In the genomic region with DNA sequence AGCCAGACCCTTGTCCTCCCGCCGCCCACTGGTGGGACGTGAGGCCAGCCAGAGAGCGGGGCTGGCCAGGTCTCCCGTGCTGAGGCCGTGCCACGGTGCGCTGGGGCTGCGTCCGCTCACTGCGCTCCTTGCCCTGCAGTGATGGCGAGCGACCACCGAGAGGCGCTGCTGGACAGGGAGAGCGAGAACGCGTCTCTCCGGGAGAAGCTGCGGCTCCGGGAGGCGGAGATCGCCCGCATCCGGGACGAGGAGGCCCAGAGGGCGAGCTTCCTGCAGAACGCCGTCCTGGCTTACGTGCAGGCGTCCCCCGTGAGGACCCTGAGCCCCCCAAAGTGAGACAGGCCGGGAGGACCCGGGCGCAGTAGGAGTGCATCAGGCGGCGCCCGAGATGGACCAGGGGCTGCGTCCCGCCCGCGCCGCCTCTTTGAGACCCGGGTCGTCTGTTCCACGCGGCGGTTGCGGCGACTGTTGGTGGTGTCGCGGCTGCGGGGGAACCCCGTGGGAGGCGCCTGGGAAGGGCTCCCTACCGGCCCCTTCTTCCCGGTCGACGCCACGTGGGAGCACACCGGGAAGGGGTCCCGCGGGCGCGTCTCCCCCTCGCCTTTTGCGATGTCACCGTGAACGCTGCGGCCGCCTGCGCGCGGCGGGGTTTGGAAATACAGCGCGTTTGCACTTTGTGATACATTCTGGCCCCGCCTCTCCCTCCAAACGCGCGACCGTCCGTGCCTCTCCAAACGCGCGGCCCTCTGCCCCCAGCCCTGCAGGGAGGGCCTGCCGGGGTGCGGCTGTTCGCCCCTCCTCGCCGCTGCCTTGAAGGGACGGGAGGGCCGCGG, we compare ENCODE assay signal across 1 cellular context.
TF ChIP-seq lines count a peak whose summit lies in the region.

No MANE protein-coding gene starts in this region.

TF ChIP-seq in SK-N-SH treated with all-trans-retinoic acid at 6 μM for 48 hours, 23 proteins besides CTCF, POLR2A, EP300 and RAD21 (continued from another document):
- TF ChIP-seq CSRNP3 (CRISPR knock-in tag; IDR thresholded peaks at IDR 0.05), result no peak
- no peak for TF ChIP-seq ZC3H10 (CRISPR knock-in tag; IDR thresholded peaks at IDR 0.05)
- TF ChIP-seq ESRRG (CRISPR knock-in tag; IDR thresholded peaks at IDR 0.05), result no peak
- no peak for TF ChIP-seq BACH2 (CRISPR knock-in tag; IDR thresholded peaks at IDR 0.05; ENCODE audit: borderline replicate concordance)
